ENCODE assay signal across 14 cellular contexts in the genomic region with DNA sequence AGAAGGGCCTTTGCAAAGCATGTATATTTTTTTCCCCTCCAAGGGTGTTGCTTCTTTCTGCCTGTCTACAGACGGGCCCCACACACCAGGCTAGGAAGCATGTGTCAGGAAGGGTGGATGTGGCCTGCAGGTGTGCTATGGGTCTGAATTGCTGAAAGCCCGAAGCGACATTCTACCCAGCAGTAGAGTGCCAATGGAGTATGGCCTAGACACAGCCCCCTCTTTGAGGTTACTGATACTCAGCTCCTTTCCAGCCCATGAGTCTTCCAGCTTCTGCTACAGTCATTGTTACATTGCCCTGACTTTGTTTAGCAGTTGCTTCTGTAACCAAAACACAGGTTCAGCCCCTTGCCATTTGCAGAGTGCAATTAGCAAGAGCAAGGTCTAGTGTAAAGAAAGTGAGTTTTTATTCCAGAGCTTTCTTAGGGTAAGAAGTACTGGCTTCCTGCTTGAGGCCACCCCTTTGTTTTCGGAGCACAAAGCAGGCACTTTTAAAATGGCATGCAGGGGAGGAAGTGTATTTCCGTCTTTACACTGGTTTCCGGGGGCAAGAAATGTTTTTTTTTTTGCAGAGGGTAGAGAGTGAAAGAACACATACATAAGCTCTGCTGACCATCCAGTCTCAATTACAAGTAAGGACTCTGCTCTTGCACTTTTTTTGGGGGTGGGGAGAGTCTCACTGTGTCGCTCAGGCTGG.
A peak's percentile ranks its signal among the peaks of the same experiment; 100 is the strongest.
DNase-seq lines count a peak whose midpoint lies in the region; ATAC-seq and TF ChIP-seq lines count a peak whose summit lies in the region.
"Had no signal": no experiment of that assay in that cellular context is flagged by ENCODE, and none has a peak within 500 bp of the region (broad histone marks: within the 10 kb centered on the region; RNA-seq: fewer than 3 reads in every experiment).

No MANE protein-coding gene starts in this region.

- H3K36me3 Mint-ChIP-seq in T-helper 1 cell treated with Interleukin-12 subunit alpha and Interleukin-12 subunit beta and Interleukin-4 antibody, amounts not matched to agents 30 μg/mL and 1 μg/mL, for 36 hours (ENCODE audit: low read depth) = peaks cover 44% of the 10 kb centered on the region
- peaks cover 57% of the 10 kb centered on the region for H3K36me3 Mint-ChIP-seq in activated CD8-positive, alpha-beta T cell treated with anti-CD3 and anti-CD28 coated beads, Interleukin-2, amount 10 ng/mL, durations not matched to agents 7 days and 5 days (ENCODE audit: low read depth)
- peaks cover 0 to 60% (median 7%) of the 10 kb centered on the region in 3 donors for H3K36me3 Mint-ChIP-seq in naive thymus-derived CD8-positive, alpha-beta T cell

- peak overlapping the region; percentile 82 for H3K27ac Mint-ChIP-seq in T-helper 1 cell treated with Interleukin-12 subunit alpha and Interleukin-12 subunit beta and Interleukin-4 antibody, amounts not matched to agents 30 μg/mL and 1 μg/mL, for 36 hours
- peak overlapping the region; percentile 92 for H3K27ac Mint-ChIP-seq in activated CD8-positive, alpha-beta T cell treated with anti-CD3 and anti-CD28 coated beads, Interleukin-2, amount 10 ng/mL, durations not matched to agents 7 days and 5 days
- peak overlapping the region in 5 of 10 donors; percentile 91 to 95 (median 94) for H3K27ac Mint-ChIP-seq in naive thymus-derived CD8-positive, alpha-beta T cell

- no peaks in the 10 kb centered on the region for H3K27me3 Mint-ChIP-seq in T-helper 1 cell treated with Interleukin-12 subunit alpha and Interleukin-12 subunit beta and Interleukin-4 antibody, amounts not matched to agents 30 μg/mL and 1 μg/mL, for 36 hours (ENCODE audit: low read depth)
- no peaks in the 10 kb centered on the region for H3K27me3 Mint-ChIP-seq in activated CD8-positive, alpha-beta T cell treated with anti-CD3 and anti-CD28 coated beads, Interleukin-2, amount 10 ng/mL, durations not matched to agents 7 days and 5 days (ENCODE audit: low read depth)
- no peaks in the 10 kb centered on the region for H3K27me3 Mint-ChIP-seq in naive thymus-derived CD8-positive, alpha-beta T cell

- no peak for TF ChIP-seq CTCF in BE2C (IDR thresholded peaks at IDR 0.05; ENCODE audit: low read depth, low read length)

- no peaks in the 10 kb centered on the region for H3K9me3 Mint-ChIP-seq in T-helper 1 cell treated with Interleukin-12 subunit alpha and Interleukin-12 subunit beta and Interleukin-4 antibody, amounts not matched to agents 30 μg/mL and 1 μg/mL, for 36 hours
- no peaks in the 10 kb centered on the region for H3K9me3 Mint-ChIP-seq in activated CD8-positive, alpha-beta T cell treated with anti-CD3 and anti-CD28 coated beads, Interleukin-2, amount 10 ng/mL, durations not matched to agents 7 days and 5 days (ENCODE audit: insufficient read depth)
- H3K9me3 Mint-ChIP-seq in naive thymus-derived CD8-positive, alpha-beta T cell = no peaks in the 10 kb centered on the region
- H3K9me3 Mint-ChIP-seq: neural crest cell had no signal

- H3K9me3 ChIP-seq in BE2C = no peaks in the 10 kb centered on the region
- H3K9me3 ChIP-seq: thyroid gland had no signal

- no peaks in the 10 kb centered on the region for H3K4me1 ChIP-seq in BE2C
- H3K4me1 ChIP-seq: thyroid gland had no signal

- peak overlapping the region; percentile 53 for H3K4me3 Mint-ChIP-seq in T-helper 1 cell treated with Interleukin-12 subunit alpha and Interleukin-12 subunit beta and Interleukin-4 antibody, amounts not matched to agents 30 μg/mL and 1 μg/mL, for 36 hours
- H3K4me3 Mint-ChIP-seq in activated CD8-positive, alpha-beta T cell treated with anti-CD3 and anti-CD28 coated beads, Interleukin-2, amount 10 ng/mL, durations not matched to agents 7 days and 5 days = peak overlapping the region; percentile 62
- H3K4me3 Mint-ChIP-seq in naive thymus-derived CD8-positive, alpha-beta T cell = peak overlapping the region in 6 of 10 donors; percentile 66 to 79 (median 72)
- H3K4me3 Mint-ChIP-seq: neural crest cell had no signal

- DNase-seq in T-helper 1 cell = no peak
- DNase-seq in activated CD8-positive, alpha-beta T cell treated with anti-CD3 and anti-CD28 coated beads, Interleukin-2, amount 10 ng/mL, durations not matched to agents 7 days and 5 days = peak; percentile 48
- peak in 3 of 10 donors; percentile 2 to 37 (median 13) for DNase-seq in naive thymus-derived CD8-positive, alpha-beta T cell
- no peak for DNase-seq in BE2C
- DNase-seq in NOMO-1 treated with DMSO at 0.1 percent for 48 hours (lab: John Stamatoyannopoulos, UW; ENCODE audit: unreplicated experiment) = no peak
- DNase-seq in globus pallidus (ENCODE audit: low spot score) = no peak
- DNase-seq: glutamatergic neuron, NCI-H2029 treated with DMSO at 0.1 percent for 48 hours, NCI-H69, thyroid gland had no signal

- POLR2A ChIA-PET in activated CD8-positive, alpha-beta T cell treated with anti-CD3 and anti-CD28 coated beads, Interleukin-2, amount 10 ng/mL, durations not matched to agents 7 days and 5 days (lab: Charles Lee) = interaction anchor here (1.0 kb wide), 1 partner anchor 66 kb away, joined by 3 read pairs; no protein-coding TSS in a partner anchor
- POLR2A ChIA-PET in naive thymus-derived CD8-positive, alpha-beta T cell (lab: Charles Lee) = interaction anchor here (0.7 to 1.6 kb wide), 6 partner anchors 11 to 100 kb away, joined by 3 to 9 read pairs (median 6); no protein-coding TSS in a partner anchor

- H3K4me3 ChIP-seq in BE2C (ENCODE audit: low read depth, low read length) = no peak overlapping the region
- H3K4me3 ChIP-seq: thyroid gland had no signal

- peak; percentile 52 for ATAC-seq in GM19397 (IDR thresholded peaks at IDR 0.05; ENCODE audit: unreplicated experiment)
- ATAC-seq in activated CD8-positive, alpha-beta T cell treated with anti-CD3 and anti-CD28 coated beads, Interleukin-2, amount 10 ng/mL, durations not matched to agents 7 days and 5 days = peak; percentile 71
- peak; percentile 82 to 84 for ATAC-seq in naive thymus-derived CD8-positive, alpha-beta T cell
- ATAC-seq: esophagus mucosa had no signal

- peaks cover 56% of the 10 kb centered on the region for H3K4me1 Mint-ChIP-seq in T-helper 1 cell treated with Interleukin-12 subunit alpha and Interleukin-12 subunit beta and Interleukin-4 antibody, amounts not matched to agents 30 μg/mL and 1 μg/mL, for 36 hours (ENCODE audit: low read depth)
- H3K4me1 Mint-ChIP-seq in activated CD8-positive, alpha-beta T cell treated with anti-CD3 and anti-CD28 coated beads, Interleukin-2, amount 10 ng/mL, durations not matched to agents 7 days and 5 days (ENCODE audit: low read depth) = peaks cover 71% of the 10 kb centered on the region
- peaks cover 45 to 71% (median 55%) of the 10 kb centered on the region in 4 donors for H3K4me1 Mint-ChIP-seq in naive thymus-derived CD8-positive, alpha-beta T cell
- H3K4me1 Mint-ChIP-seq: neural crest cell had no signal

- no peaks in the 10 kb centered on the region for H3K36me3 ChIP-seq in BE2C
- H3K36me3 ChIP-seq: thyroid gland had no signal

- no peaks in the 10 kb centered on the region for H3K27me3 ChIP-seq in BE2C
- H3K27me3 ChIP-seq: thyroid gland had no signal

- CTCF ChIA-PET in activated CD8-positive, alpha-beta T cell treated with anti-CD3 and anti-CD28 coated beads, Interleukin-2, amount 10 ng/mL, durations not matched to agents 7 days and 5 days (lab: Charles Lee) = interaction anchor here (0.7 to 1.3 kb wide), 3 partner anchors 9 to 29 kb away, joined by 3 to 5 read pairs (median 4); no protein-coding TSS in a partner anchor
